ENCODE assay signal across 23 cellular contexts in the genomic region with DNA sequence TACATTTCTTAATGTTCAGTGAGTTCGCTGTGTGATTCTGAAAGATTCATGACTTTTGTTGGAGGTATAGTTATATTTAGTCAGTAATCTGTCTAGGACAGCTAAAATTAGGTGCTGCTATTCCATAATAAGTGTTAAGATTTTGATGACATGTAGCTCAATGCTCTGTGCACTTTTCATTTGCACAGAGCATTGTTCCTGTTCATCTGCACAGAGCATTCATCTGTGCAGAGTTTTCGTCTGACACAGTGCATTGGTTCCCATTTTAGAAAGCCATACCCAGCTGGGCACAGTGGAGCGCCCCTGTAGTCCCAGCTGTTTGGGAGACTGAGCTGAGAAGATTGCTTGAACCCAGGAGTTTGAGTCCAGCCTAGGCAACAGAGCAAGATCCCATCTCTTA.
"Had no signal": no experiment of that assay in that cellular context is flagged by ENCODE, and none has a peak within 500 bp of the region (broad histone marks: within the 10 kb centered on the region; RNA-seq: fewer than 3 reads in every experiment).

No MANE protein-coding gene starts in this region.

- H3K4me1 ChIP-seq: gastrocnemius medialis, left lung, lower lobe of right lung, psoas muscle, right lobe of liver, suprapubic skin, vagina had no signal

- FAIRE-seq: small intestine had no signal

- DNase-seq: dorsolateral prefrontal cortex; effector CD4-positive, alpha-beta T cell; gastrocnemius medialis; heart left ventricle; kidney; left lung; lower lobe of right lung; natural killer cell; occipital lobe; ovary; posterior cingulate gyrus; psoas muscle; retina; right lobe of liver; small intestine; stimulated activated CD4-positive, alpha-beta T cell treated with anti-CD3 and anti-CD28 coated beads, Interleukin-15, amount 100 ng/mL, for 24 hours; stimulated activated CD4-positive, alpha-beta T cell treated with anti-CD3 and anti-CD28 coated beads, Interleukin-2, amount 100 ng/mL, for 48 hours; stimulated activated CD8-positive, alpha-beta memory T cell treated with anti-CD3 and anti-CD28 coated beads, Interleukin-4, amount 100 ng/mL, for 48 hours; stimulated activated naive CD4-positive, alpha-beta T cell; stimulated activated naive CD8-positive, alpha-beta T cell treated with anti-CD3 and anti-CD28 coated beads, Interleukin-15, amount 100 ng/mL, for 72 hours had no signal

- ATAC-seq: gastrocnemius medialis, left lung, lower lobe of right lung, natural killer cell, psoas muscle, right lobe of liver had no signal

- H3K27ac ChIP-seq: dorsolateral prefrontal cortex, gastrocnemius medialis, hepatocyte, left lung, lower lobe of right lung, ovary, psoas muscle, right lobe of liver, suprapubic skin, vagina had no signal

- H3K36me3 ChIP-seq: ovary had no signal

- H3K9me3 ChIP-seq: gastrocnemius medialis, heart left ventricle, left lung, lower lobe of right lung, ovary, psoas muscle, right lobe of liver, suprapubic skin, vagina had no signal

- H3K27me3 ChIP-seq: dorsolateral prefrontal cortex, gastrocnemius medialis, heart left ventricle, hepatocyte, left lung, ovary, right lobe of liver, suprapubic skin, vagina had no signal

- H3K4me3 ChIP-seq: dorsolateral prefrontal cortex, gastrocnemius medialis, heart left ventricle, hepatocyte, left lung, lower lobe of right lung, ovary, psoas muscle, right lobe of liver, suprapubic skin, vagina had no signal
